In the genomic region with DNA sequence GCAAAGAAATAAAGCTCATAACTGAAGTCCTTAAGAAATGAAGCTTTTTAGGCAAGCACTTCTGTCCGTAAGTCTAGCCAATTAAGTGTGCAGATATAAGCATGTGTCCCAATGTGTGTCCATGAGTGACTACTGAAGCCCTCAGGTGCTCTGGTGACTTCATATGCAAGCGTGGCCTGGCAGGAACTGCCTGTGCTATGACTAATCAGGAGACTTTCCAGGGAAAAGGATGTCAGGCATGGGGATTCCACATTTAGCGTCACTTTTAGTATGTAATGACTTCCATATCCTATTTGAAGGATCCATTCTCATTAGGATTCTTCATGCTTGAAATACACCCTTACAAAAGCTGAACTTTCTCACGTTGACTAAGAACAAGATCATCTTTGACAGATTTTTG, we compare ENCODE assay signal across 11 cellular contexts.
DNase-seq lines count a peak whose midpoint lies in the region; ATAC-seq and TF ChIP-seq lines count a peak whose summit lies in the region.
"Had no signal": no experiment of that assay in that cellular context is flagged by ENCODE, and none has a peak within 500 bp of the region (broad histone marks: within the 10 kb centered on the region; RNA-seq: fewer than 3 reads in every experiment).

No MANE protein-coding gene starts in this region.

- no peaks in the 10 kb centered on the region for H3K36me3 ChIP-seq in neural progenitor cell
- H3K36me3 ChIP-seq in prostate gland = no peaks in the 10 kb centered on the region
- H3K36me3 ChIP-seq: upper lobe of right lung had no signal

- WGBS in prostate gland = 78% methylated on average over 4 of the region's 4 CpGs

- H3K4me3 Mint-ChIP-seq in neural progenitor cell = no peak overlapping the region
- H3K4me3 Mint-ChIP-seq: memory B cell had no signal

- H3K4me1 Mint-ChIP-seq in neural progenitor cell = peaks cover 42% of the 10 kb centered on the region
- H3K4me1 Mint-ChIP-seq: memory B cell had no signal

- H3K36me3 Mint-ChIP-seq in neural progenitor cell = peaks cover 4% of the 10 kb centered on the region

- peaks cover 3% of the 10 kb centered on the region for H3K9me3 Mint-ChIP-seq in neural progenitor cell
- H3K9me3 Mint-ChIP-seq: memory B cell had no signal

- TF ChIP-seq CTCF in cardiac fibroblast (IDR thresholded peaks at IDR 0.05; ENCODE audit: low read depth, low read length) = no peak
- TF ChIP-seq CTCF in neural progenitor cell (IDR thresholded peaks at IDR 0.05) = no peak
- TF ChIP-seq CTCF in prostate gland (IDR thresholded peaks at IDR 0.05) = no peak

- H3K27me3 Mint-ChIP-seq in neural progenitor cell (ENCODE audit: insufficient read depth, low read depth) = peaks cover 4% of the 10 kb centered on the region
- H3K27me3 Mint-ChIP-seq: memory B cell had no signal

- H2AFZ ChIP-seq in neural progenitor cell (replicated peaks) = no peak overlapping the region

- H3K4me3 ChIP-seq in cardiac fibroblast (replicated peaks in 1 of 2; ENCODE audit: low read depth in 2 of 2, low read length in 2 of 2) = no peak overlapping the region
- H3K4me3 ChIP-seq in neural progenitor cell = no peak overlapping the region
- H3K4me3 ChIP-seq in prostate gland = no peak overlapping the region
- H3K4me3 ChIP-seq: upper lobe of right lung had no signal

- H3K27ac ChIP-seq in neural progenitor cell (no peak overlapping the region), prostate gland (no peak overlapping the region)
- H3K27ac ChIP-seq: upper lobe of right lung had no signal

- H3K79me2 ChIP-seq in neural progenitor cell (ENCODE audit: low read depth) = no peaks in the 10 kb centered on the region

- no peak overlapping the region for H3K9ac ChIP-seq in neural progenitor cell

- H3K27ac Mint-ChIP-seq in neural progenitor cell = peak overlapping the region; percentile 14
- H3K27ac Mint-ChIP-seq: memory B cell had no signal

- no peaks in the 10 kb centered on the region for H3K9me3 ChIP-seq in neural progenitor cell (ENCODE audit: low read depth)
- no peaks in the 10 kb centered on the region for H3K9me3 ChIP-seq in prostate gland
- H3K9me3 ChIP-seq: upper lobe of right lung had no signal

- no peak for ATAC-seq in HG03159 (IDR thresholded peaks at IDR 0.05; ENCODE audit: unreplicated experiment)
- ATAC-seq: Right ventricle myocardium inferior, upper lobe of right lung had no signal

- H3K4me2 ChIP-seq in neural progenitor cell = no peak overlapping the region

- H3F3A ChIP-seq in neural progenitor cell (ENCODE audit: low read depth) = no peaks in the 10 kb centered on the region

- H4K20me1 ChIP-seq in neural progenitor cell (ENCODE audit: low read depth) = no peaks in the 10 kb centered on the region

- intact Hi-C loops in prostate gland (cut with DNase I) = no loop called here

- TF ChIP-seq POLR2A in prostate gland (IDR thresholded peaks at IDR 0.05) = no peak

- no peaks in the 10 kb centered on the region for H3K27me3 ChIP-seq in neural progenitor cell
- no peaks in the 10 kb centered on the region for H3K27me3 ChIP-seq in prostate gland (replicated peaks; ENCODE audit: insufficient read depth)
- H3K27me3 ChIP-seq: upper lobe of right lung had no signal

- H3K4me1 ChIP-seq in neural progenitor cell (peaks cover 32% of the 10 kb centered on the region), prostate gland (replicated peaks) (no peaks in the 10 kb centered on the region)
- H3K4me1 ChIP-seq: upper lobe of right lung had no signal

- DNase-seq in GM03348 (ENCODE audit: low spot score) = peak; percentile 24
- peak; percentile 70 to 82 for DNase-seq in NCI-H1930 (lab: John Stamatoyannopoulos, UW)
- DNase-seq in cardiac fibroblast (ENCODE audit: low read depth in 2 of 2) = peak; percentile 34 to 82
- no peak for DNase-seq in neural progenitor cell (ENCODE audit: low spot score)
- DNase-seq in stimulated activated CD4-positive, alpha-beta T cell treated with anti-CD3 and anti-CD28 coated beads, Interleukin-4, amount 100 ng/mL, for 4 hours = no peak
- no peak for DNase-seq in prostate gland (ENCODE audit: low spot score)
- DNase-seq: cortex of kidney, upper lobe of right lung had no signal

Comparison
In these comparisons a context has a peak if more than half of its experiments do, and no peak if none do; other contexts are left out.
1. DNase-seq: peak in GM03348 (single experiment), NCI-H1930 (2 of 2) and cardiac fibroblast (2 of 2); none in neural progenitor cell (single experiment), stimulated activated CD4-positive, alpha-beta T cell treated with anti-CD3 and anti-CD28 coated beads, Interleukin-4, amount 100 ng/mL, for 4 hours (0 of 2) and prostate gland (single experiment).